ENCODE assay signal across 12 cellular contexts in genomic region chr13:42660367-42660965, GRCh38.
A peak's percentile ranks its signal among the peaks of the same experiment; 100 is the strongest.
DNase-seq lines count a peak whose midpoint lies in the region; ATAC-seq, FAIRE-seq and TF ChIP-seq lines count a peak whose summit lies in the region.
"Had no signal": no experiment of that assay in that cellular context is flagged by ENCODE, and none has a peak within 500 bp of the region (broad histone marks: within the 10 kb centered on the region; RNA-seq: fewer than 3 reads in every experiment).

No MANE protein-coding gene starts in this region.

- ATAC-seq in HG03039 (IDR thresholded peaks at IDR 0.05; ENCODE audit: unreplicated experiment) (no peak), HG03135 (IDR thresholded peaks at IDR 0.05; ENCODE audit: unreplicated experiment) (no peak)

- H3K9ac ChIP-seq in mammary epithelial cell (ENCODE audit: insufficient read depth, low read length): no peak overlapping the region

- H3K4me1 ChIP-seq in mammary epithelial cell (ENCODE audit: insufficient read depth, low read length) (no peaks in the 10 kb centered on the region), small intestine (ENCODE audit: control insufficient read depth in 2 of 2, insufficient read depth in 1 of 2, low read depth in 1 of 2, low read length in 1 of 2) (no peaks in the 10 kb centered on the region)
- H3K4me1 ChIP-seq: colonic mucosa had no signal

- BruUV-seq in mammary epithelial cell (replicated peaks; lab: Mats Ljungman, UMichigan): no TSS peak

- CTCF ChIA-PET in mammary epithelial cell (lab: Charles Lee; ENCODE audit: low non-redundant PET): no interaction called here

- intact Hi-C loops in mammary epithelial cell (cut with micrococcal nuclease): loop anchor here (2.0 to 10.0 kb wide), 4 partner anchors 66 to 1144 kb away; no protein-coding TSS in a partner anchor

- dilution Hi-C loops in mammary epithelial cell (cut with HindIII; ENCODE audit: low sequenced_read_pairs): no loop called here

- H3K27me3 ChIP-seq in GM06990 (replicated peaks; ENCODE audit: control insufficient read depth, insufficient read depth, low read length) (no peaks in the 10 kb centered on the region; the same call in none of the 2 replicates), mammary epithelial cell (ENCODE audit: insufficient read depth, low read length) (peaks cover 2% of the 10 kb centered on the region), small intestine (ENCODE audit: control insufficient read depth in 2 of 2, insufficient read depth in 2 of 2, low read length in 2 of 2) (no peaks in the 10 kb centered on the region)
- H3K27me3 ChIP-seq: colonic mucosa had no signal

- in situ Hi-C loops in mammary epithelial cell (cut with MboI; ENCODE audit: low sequenced_read_pairs in 2 of 2): no loop called here

- H2AFZ ChIP-seq in mammary epithelial cell (ENCODE audit: low read depth, low read length): no peak overlapping the region

- 45% methylated on average over 4 of the region's 4 CpGs for WGBS in mammary epithelial cell (ENCODE audit: low coverage, missing lambda C conversion rate)
- 43 to 75% (median 45%) methylated on average over 4 of the region's 4 CpGs for WGBS in small intestine, 3 donors

- TF ChIP-seq CTCF in GM06990 (IDR thresholded peaks at IDR 0.05; ENCODE audit: insufficient read depth, low read length, poor library complexity, severe bottlenecking): peak; percentile 3
- TF ChIP-seq CTCF in mammary epithelial cell (conservative IDR thresholded peaks at IDR 0.05 in 1 of 2, IDR thresholded peaks at IDR 0.05 in 1 of 2; ENCODE audit: extremely low read depth in 1 of 2, insufficient read depth in 1 of 2, low read depth in 1 of 2, low read length in 2 of 2): peak; percentile 32 to 49

- no peaks in the 10 kb centered on the region for H3K9me3 ChIP-seq in mammary epithelial cell (replicated peaks; ENCODE audit: insufficient read depth, low read length)
- H3K9me3 ChIP-seq in small intestine (ENCODE audit: control insufficient read depth, low read depth): no peaks in the 10 kb centered on the region
- H3K9me3 ChIP-seq: colonic mucosa had no signal

- H3K4me2 ChIP-seq in mammary epithelial cell (ENCODE audit: insufficient read depth, low read depth, low read length): no peak overlapping the region

- H3K79me2 ChIP-seq in mammary epithelial cell (ENCODE audit: insufficient read depth, low read length): no peaks in the 10 kb centered on the region

- H3K4me3 ChIP-seq in GM06990 (replicated peaks; ENCODE audit: low read depth, low read length): no peak overlapping the region
- no peak overlapping the region for H3K4me3 ChIP-seq in mammary epithelial cell (replicated peaks in 1 of 3; ENCODE audit: insufficient read depth in 1 of 3, low read depth in 2 of 3, low read length in 3 of 3)
- H3K4me3 ChIP-seq in small intestine (ENCODE audit: low read depth in 1 of 2, low read length in 2 of 2): no peak overlapping the region
- H3K4me3 ChIP-seq: colonic mucosa had no signal

- DNase-seq in GM06990 (ENCODE audit: extremely low read depth, insufficient read length) (no peak), NAMALWA (ENCODE audit: low spot score) (peak; percentile 9), mammary epithelial cell (peak; percentile 6), myocyte (ENCODE audit: low read depth) (peak; percentile 10), small intestine (no peak)
- DNase-seq: activated CD4-positive, CD25-positive, alpha-beta regulatory T cell; colonic mucosa; GOT3; hippocampal formation; NCI-H187 had no signal

- FAIRE-seq in small intestine (lab: Jason Lieb, UNC): no peak

- no peak overlapping the region for H3K27ac ChIP-seq in mammary epithelial cell (ENCODE audit: insufficient read depth, low read depth, low read length)
- no peak overlapping the region for H3K27ac ChIP-seq in small intestine (ENCODE audit: low read depth in 1 of 2, low read length in 1 of 2)
- H3K27ac ChIP-seq: colonic mucosa had no signal

- H4K20me1 ChIP-seq in mammary epithelial cell (ENCODE audit: insufficient read depth, low read length): no peaks in the 10 kb centered on the region

- H3K36me3 ChIP-seq in GM06990 (ENCODE audit: control insufficient read depth, insufficient read depth, low read length): no peaks in the 10 kb centered on the region
- no peaks in the 10 kb centered on the region for H3K36me3 ChIP-seq in mammary epithelial cell (ENCODE audit: insufficient read depth, low read length)
- no peaks in the 10 kb centered on the region for H3K36me3 ChIP-seq in small intestine (ENCODE audit: control insufficient read depth in 2 of 2, insufficient read depth in 2 of 2, low read length in 2 of 2)
- H3K36me3 ChIP-seq: colonic mucosa had no signal

Comparison
In these comparisons a context has a peak if more than half of its experiments do, and no peak if none do; other contexts are left out.
1. DNase-seq: peak in NAMALWA (single experiment), mammary epithelial cell (single experiment) and myocyte (single experiment); none in GM06990 (single experiment) and small intestine (single experiment).